8 cellular contexts compared by ENCODE assay signal in genomic region chr11:4393209-4394196, GRCh38. TPM values are rescaled to one million over a fixed set of nuclear protein-coding genes. Genes with fewer than 3 reads are reported as not detected.
DNase-seq lines count a peak whose midpoint lies in the region; TF ChIP-seq lines count a peak whose summit lies in the region.

TRIM21 (minus strand) TSS chr11:4393702; CDS start chr11:4390409, 3,293 bp downstream.

- peaks cover 11% of the 10 kb centered on the region for H3K79me2 ChIP-seq in Loucy (ENCODE audit: insufficient read depth, low read length)

- intact Hi-C loops in T-helper 1 cell treated with Interleukin-12 subunit alpha and Interleukin-12 subunit beta and Interleukin-4 antibody, amounts not matched to agents 30 ng/mL and 1 ng/mL, for 36 hours (cut with micrococcal nuclease) = loop anchor here (1.0 to 10.0 kb wide), 10 partner anchors 100 to 1299 kb away; partner anchors contain the start of genes RRM1, STIM1 and TRIM68
- intact Hi-C loops in uterus (cut with DNase I; ENCODE audit: low total_unique reads) = no loop called here

- H3K9me3 ChIP-seq in Loucy (ENCODE audit: insufficient read depth, low read depth, low read length) (no peaks in the 10 kb centered on the region), right atrium auricular region (no peaks in the 10 kb centered on the region), uterus (no peaks in the 10 kb centered on the region)

- TF ChIP-seq CTCF in Loucy (conservative IDR thresholded peaks at IDR 0.05; ENCODE audit: low read length) (no peak), right atrium auricular region (IDR thresholded peaks at IDR 0.05) (no peak), uterus (IDR thresholded peaks at IDR 0.05) (no peak)

- peak within 1 kb of the TSS; percentile 78 to 79 for H3K27ac ChIP-seq in right atrium auricular region
- peak within 1 kb of the TSS; percentile 83 to 90 for H3K27ac ChIP-seq in uterus

- H2AFZ ChIP-seq in Loucy (ENCODE audit: low read length) = peak within 1 kb of the TSS; percentile 98

- peaks cover 2% of the 10 kb centered on the region for H4K20me1 ChIP-seq in Loucy (ENCODE audit: insufficient read depth, low read length, poor library complexity, severe bottlenecking)

- H3K9ac ChIP-seq in Loucy (ENCODE audit: low read depth, low read length, poor library complexity, severe bottlenecking) = peak within 1 kb of the TSS; percentile 80

- H3K27me3 ChIP-seq in H7 (ENCODE audit: control insufficient read depth, insufficient read depth, low read length) = no peaks in the 10 kb centered on the region
- H3K27me3 ChIP-seq in Loucy (ENCODE audit: insufficient read depth, low read length, poor library complexity, severe bottlenecking) = no peaks in the 10 kb centered on the region
- no peaks in the 10 kb centered on the region for H3K27me3 ChIP-seq in right atrium auricular region
- H3K27me3 ChIP-seq in uterus = no peaks in the 10 kb centered on the region

- peak within 1 kb of the TSS; percentile 84 for H3K4me2 ChIP-seq in Loucy (ENCODE audit: low read depth, low read length, poor library complexity, severe bottlenecking)

- DNase-seq in GM04503 (ENCODE audit: low read depth) = peak; percentile 59
- peak; percentile 79 for DNase-seq in H7
- DNase-seq in amygdala (lab: John Stamatoyannopoulos, UW) = peak in 50 of 56 donors; percentile 3 to 77 (median 44)
- DNase-seq in right atrium auricular region (ENCODE audit: low spot score) = peak; percentile 86
- peak; percentile 51 for DNase-seq in pulmonary artery endothelial cell (ENCODE audit: low read depth, low spot score)
- peak; percentile 85 to 86 for DNase-seq in uterus

- TF ChIP-seq POLR2A in uterus (IDR thresholded peaks at IDR 0.05) = peak; percentile 45 to 64

- H3K9me2 ChIP-seq in Loucy (replicated peaks; ENCODE audit: low read depth, low read length) = no peaks in the 10 kb centered on the region

- no peaks in the 10 kb centered on the region for H3F3A ChIP-seq in Loucy (ENCODE audit: low read depth)

- H3K36me3 ChIP-seq in H7 (replicated peaks; ENCODE audit: control insufficient read depth, insufficient read depth, low read length) (peaks cover 12% of the 10 kb centered on the region), Loucy (ENCODE audit: insufficient read depth, low read length) (peaks cover 5% of the 10 kb centered on the region; the same call in 1 of the 2 replicates), right atrium auricular region (peaks cover 17% of the 10 kb centered on the region), uterus (no peaks in the 10 kb centered on the region)

- H3K4me1 ChIP-seq in Loucy (ENCODE audit: insufficient read depth, low read length, poor library complexity, severe bottlenecking) = peaks cover 12% of the 10 kb centered on the region
- H3K4me1 ChIP-seq in right atrium auricular region = peaks cover 0 to 6% of the 10 kb centered on the region in 2 donors
- H3K4me1 ChIP-seq in uterus = no peaks in the 10 kb centered on the region

- H3K4me3 ChIP-seq in H7 (ENCODE audit: insufficient read depth, low read depth, low read length) (peak within 1 kb of the TSS; percentile 80), Loucy (ENCODE audit: low read length, poor library complexity, severe bottlenecking) (peak within 1 kb of the TSS; percentile 82), right atrium auricular region (peak within 1 kb of the TSS; percentile 72 to 92), uterus (peak within 1 kb of the TSS; percentile 89 to 96)

RNA-seq across cellular contexts. Expression of gene TRIM21, which starts in this region (rescaled TPM):
- total RNA-seq in H7 (2014; rRNA removed; shearing (Covaris generic)) = 14.2 and 15.0 TPM in 2 replicates
- total RNA-seq in T-helper 1 cell treated with Interleukin-12 subunit alpha and Interleukin-12 subunit beta and Interleukin-4 antibody, amounts not matched to agents 30 ng/mL and 1 ng/mL, for 36 hours = 73.3 and 77.1 TPM in 2 replicates
- total RNA-seq in right atrium auricular region = 10 to 100 TPM in 1 of 2 donors, 1 to 10 TPM in 1; 6.7 to 11.4 TPM
- 31.5 and 44.2 TPM in 2 replicates for total RNA-seq in pulmonary artery endothelial cell
- 10 to 100 TPM in 3 of 4 donors, 1 to 10 TPM in 1; 5.0 to 28.0 (median 17.0) TPM for total RNA-seq in uterus

Comparison
In these comparisons a context has a peak if more than half of its experiments do, and no peak if none do; other contexts are left out.
1. Peak in every context shown above with its lines: DNase-seq, H3K4me3 ChIP-seq and H3K27ac ChIP-seq.